1 cellular context compared by ENCODE assay signal in the genomic region with DNA sequence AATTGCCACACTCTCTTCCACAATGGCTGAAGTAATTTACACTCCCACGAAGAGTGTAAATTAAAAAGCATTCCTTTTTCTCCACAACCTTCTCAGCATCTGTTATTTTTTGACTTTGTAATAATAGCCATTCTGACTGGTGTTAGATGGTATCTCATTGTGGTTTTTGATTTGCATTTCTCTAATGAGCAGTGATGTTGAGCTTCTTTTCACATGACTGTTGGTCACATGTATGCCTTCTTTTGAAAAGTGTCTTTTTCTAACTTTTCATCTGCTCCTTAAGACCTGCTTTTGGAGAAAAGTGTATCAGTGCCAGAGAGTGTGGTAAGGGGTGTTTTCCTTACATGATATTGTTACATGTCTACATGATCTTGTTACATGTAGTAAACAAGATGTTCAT.
TF ChIP-seq lines count a peak whose summit lies in the region.

No MANE protein-coding gene starts in this region.

TF ChIP-seq in GM12878, 131 proteins besides CTCF, POLR2A, EP300 and RAD21:
- TF ChIP-seq CBFB (IDR thresholded peaks at IDR 0.05; ENCODE audit: low read depth) = no peak
- TF ChIP-seq IKZF1 (conservative IDR thresholded peaks at IDR 0.05) = 0 out of 2 replicates have a peak, but pooled peaks have one; percentile 19
- TF ChIP-seq TARDBP (IDR thresholded peaks at IDR 0.05; ENCODE audit: borderline replicate concordance) = no peak
- TF ChIP-seq ATF7 (IDR thresholded peaks at IDR 0.05; ENCODE audit: low read depth) = 0 out of 2 replicates have a peak, but pooled peaks have one; percentile 20
- TF ChIP-seq FOXM1 (IDR thresholded peaks at IDR 0.05; ENCODE audit: low read depth, low read length) = no peak
- peak; percentile 80 for TF ChIP-seq RAD51 (IDR thresholded peaks at IDR 0.05)
- peak; percentile 59 for TF ChIP-seq MTA2 (IDR thresholded peaks at IDR 0.05; ENCODE audit: low read depth)
- no peak for TF ChIP-seq GATAD2B (conservative IDR thresholded peaks at IDR 0.05; ENCODE audit: low read depth)
- peak in 1 of 2 experiments; percentile 49; a peak in 1 of 4 replicates for TF ChIP-seq BHLHE40 (IDR thresholded peaks at IDR 0.05; ENCODE audit: borderline replicate concordance in 1 of 2, low read depth in 2 of 2, low read length in 1 of 2)
